17 cellular contexts compared by ENCODE assay signal in genomic region chr6:149150999-149151398, GRCh38.
A peak's percentile ranks its signal among the peaks of the same experiment; 100 is the strongest.
DNase-seq lines count a peak whose midpoint lies in the region; ATAC-seq and TF ChIP-seq lines count a peak whose summit lies in the region.
"Had no signal": no experiment of that assay in that cellular context is flagged by ENCODE, and none has a peak within 500 bp of the region (broad histone marks: within the 10 kb centered on the region; RNA-seq: fewer than 3 reads in every experiment).

No MANE protein-coding gene starts in this region.

- peak; percentile 83 for ATAC-seq in activated CD4-positive, alpha-beta T cell treated with anti-CD3 and anti-CD28 coated beads for 36 hours
- ATAC-seq in HG03432 (IDR thresholded peaks at IDR 0.05; ENCODE audit: unreplicated experiment): peak; percentile 55
- no peak for ATAC-seq in GM19452 (IDR thresholded peaks at IDR 0.05; ENCODE audit: unreplicated experiment)
- ATAC-seq: effector memory CD8-positive, alpha-beta T cell; foreskin keratinocyte; lower lobe of right lung had no signal

- no peak overlapping the region for H3K4me3 Mint-ChIP-seq in activated CD4-positive, alpha-beta T cell treated with anti-CD3 and anti-CD28 coated beads for 36 hours
- peak overlapping the region; percentile 3 for H3K4me3 Mint-ChIP-seq in activated T-helper 2 cell treated with anti-CD3 and anti-CD28 coated beads, Interferon-gamma antibody, Interleukin-2, Interleukin-4, amounts not matched to agents 10 μg/mL and 5 μg/mL and 100 μg/mL, durations not matched to agents 14 hours and 24 hours and 36 hours (ENCODE audit: low read depth)
- no peak overlapping the region for H3K4me3 Mint-ChIP-seq in glutamatergic neuron (ENCODE audit: unreplicated experiment)
- H3K4me3 Mint-ChIP-seq: effector memory CD8-positive, alpha-beta T cell had no signal

- peaks cover 10% of the 10 kb centered on the region for H3K9me3 Mint-ChIP-seq in activated CD4-positive, alpha-beta T cell treated with anti-CD3 and anti-CD28 coated beads for 36 hours (ENCODE audit: low read depth)
- peaks cover 27% of the 10 kb centered on the region for H3K9me3 Mint-ChIP-seq in activated T-helper 2 cell treated with anti-CD3 and anti-CD28 coated beads, Interferon-gamma antibody, Interleukin-2, Interleukin-4, amounts not matched to agents 10 μg/mL and 5 μg/mL and 100 μg/mL, durations not matched to agents 14 hours and 24 hours and 36 hours
- H3K9me3 Mint-ChIP-seq in glutamatergic neuron (ENCODE audit: unreplicated experiment): no peaks in the 10 kb centered on the region

- H3K36me3 Mint-ChIP-seq in activated CD4-positive, alpha-beta T cell treated with anti-CD3 and anti-CD28 coated beads for 36 hours (ENCODE audit: low read depth): peaks cover 15% of the 10 kb centered on the region
- peaks cover 63% of the 10 kb centered on the region for H3K36me3 Mint-ChIP-seq in activated T-helper 2 cell treated with anti-CD3 and anti-CD28 coated beads, Interferon-gamma antibody, Interleukin-2, Interleukin-4, amounts not matched to agents 10 μg/mL and 5 μg/mL and 100 μg/mL, durations not matched to agents 14 hours and 24 hours and 36 hours (ENCODE audit: low read depth)
- no peaks in the 10 kb centered on the region for H3K36me3 Mint-ChIP-seq in glutamatergic neuron (ENCODE audit: unreplicated experiment)

- CTCF ChIA-PET in activated CD4-positive, alpha-beta T cell treated with anti-CD3 and anti-CD28 coated beads for 36 hours (lab: Charles Lee): interaction anchor here (0.7 to 1.4 kb wide), 4 partner anchors 11 to 256 kb away, joined by 3 to 5 read pairs (median 4); no protein-coding TSS in a partner anchor

- intact Hi-C loops in activated CD4-positive, alpha-beta T cell treated with anti-CD3 and anti-CD28 coated beads for 36 hours (cut with DNase I, micrococcal nuclease): no loop called here
- intact Hi-C loops in activated T-helper 2 cell treated with anti-CD3 and anti-CD28 coated beads, Interferon-gamma antibody, Interleukin-2, Interleukin-4, amounts not matched to agents 10 μg/mL and 5 μg/mL and 100 μg/mL, durations not matched to agents 14 hours and 24 hours and 36 hours (cut with micrococcal nuclease): loop anchor here (5.0 kb wide), 1 partner anchor 236 kb away; no protein-coding TSS in a partner anchor

- DNase-seq in activated CD4-positive, alpha-beta T cell treated with anti-CD3 and anti-CD28 coated beads for 36 hours: peak; percentile 71
- DNase-seq in activated CD4-positive, alpha-beta T cell treated with anti-CD3 and anti-CD28 coated beads, Interleukin-2, amount 50 U/mL, for 1 hour: no peak
- no peak for DNase-seq in activated T-helper 2 cell treated with anti-CD3 and anti-CD28 coated beads, Interferon-gamma antibody, Interleukin-2, Interleukin-4, amounts not matched to agents 10 μg/mL and 5 μg/mL and 100 μg/mL, durations not matched to agents 14 hours and 24 hours and 36 hours (ENCODE audit: low spot score)
- DNase-seq in stimulated activated CD4-positive, alpha-beta T cell treated with anti-CD3 and anti-CD28 coated beads, Interleukin-4, amount 100 ng/mL, for 1 hour: peak; percentile 26
- no peak for DNase-seq in glutamatergic neuron
- DNase-seq in dedifferentiated amniotic fluid mesenchymal stem cell (ENCODE audit: extremely low spot score): no peak
- DNase-seq: brain microvascular endothelial cell; effector memory CD8-positive, alpha-beta T cell; foreskin keratinocyte; GOT3; lower lobe of right lung; NCI-H526 treated with DMSO at 0.1 percent for 48 hours; retina; substantia nigra; T1000 had no signal

- no peaks in the 10 kb centered on the region for H3K27me3 Mint-ChIP-seq in activated CD4-positive, alpha-beta T cell treated with anti-CD3 and anti-CD28 coated beads for 36 hours
- H3K27me3 Mint-ChIP-seq in activated T-helper 2 cell treated with anti-CD3 and anti-CD28 coated beads, Interferon-gamma antibody, Interleukin-2, Interleukin-4, amounts not matched to agents 10 μg/mL and 5 μg/mL and 100 μg/mL, durations not matched to agents 14 hours and 24 hours and 36 hours (ENCODE audit: low read depth): no peaks in the 10 kb centered on the region
- H3K27me3 Mint-ChIP-seq in glutamatergic neuron (ENCODE audit: unreplicated experiment): no peaks in the 10 kb centered on the region
- H3K27me3 Mint-ChIP-seq: effector memory CD8-positive, alpha-beta T cell had no signal

- peaks cover 77% of the 10 kb centered on the region for H3K4me1 Mint-ChIP-seq in activated CD4-positive, alpha-beta T cell treated with anti-CD3 and anti-CD28 coated beads for 36 hours
- H3K4me1 Mint-ChIP-seq in activated T-helper 2 cell treated with anti-CD3 and anti-CD28 coated beads, Interferon-gamma antibody, Interleukin-2, Interleukin-4, amounts not matched to agents 10 μg/mL and 5 μg/mL and 100 μg/mL, durations not matched to agents 14 hours and 24 hours and 36 hours (ENCODE audit: low read depth): peaks cover 83% of the 10 kb centered on the region
- peaks cover 5% of the 10 kb centered on the region for H3K4me1 Mint-ChIP-seq in glutamatergic neuron (ENCODE audit: low read depth, unreplicated experiment)

- POLR2A ChIA-PET in activated CD4-positive, alpha-beta T cell treated with anti-CD3 and anti-CD28 coated beads for 36 hours (lab: Charles Lee): interaction anchor here (0.5 to 1.2 kb wide), 4 partner anchors 11 to 167 kb away, joined by 3 to 4 read pairs (median 4); no protein-coding TSS in a partner anchor

- H3K27ac Mint-ChIP-seq in activated CD4-positive, alpha-beta T cell treated with anti-CD3 and anti-CD28 coated beads for 36 hours: peak overlapping the region; percentile 55
- peak overlapping the region; percentile 70 for H3K27ac Mint-ChIP-seq in activated T-helper 2 cell treated with anti-CD3 and anti-CD28 coated beads, Interferon-gamma antibody, Interleukin-2, Interleukin-4, amounts not matched to agents 10 μg/mL and 5 μg/mL and 100 μg/mL, durations not matched to agents 14 hours and 24 hours and 36 hours
- no peak overlapping the region for H3K27ac Mint-ChIP-seq in glutamatergic neuron (ENCODE audit: unreplicated experiment)

- no peak for TF ChIP-seq CTCF in glutamatergic neuron (IDR thresholded peaks at IDR 0.05; ENCODE audit: partially characterized antibody, unreplicated experiment)

Comparison
In these comparisons a context has a peak if more than half of its experiments do, and no peak if none do; other contexts are left out.
1. DNase-seq: peak in activated CD4-positive, alpha-beta T cell treated with anti-CD3 and anti-CD28 coated beads for 36 hours (single experiment) and stimulated activated CD4-positive, alpha-beta T cell treated with anti-CD3 and anti-CD28 coated beads, Interleukin-4, amount 100 ng/mL, for 1 hour (single experiment); none in activated CD4-positive, alpha-beta T cell treated with anti-CD3 and anti-CD28 coated beads, Interleukin-2, amount 50 U/mL, for 1 hour (single experiment), activated T-helper 2 cell treated with anti-CD3 and anti-CD28 coated beads, Interferon-gamma antibody, Interleukin-2, Interleukin-4, amounts not matched to agents 10 μg/mL and 5 μg/mL and 100 μg/mL, durations not matched to agents 14 hours and 24 hours and 36 hours (single experiment), glutamatergic neuron (single experiment) and dedifferentiated amniotic fluid mesenchymal stem cell (single experiment).